Comparison of ENCODE assay signal across 8 cellular contexts in genomic region chr16:14974656-14975417, GRCh38. TPM values are rescaled to one million over a fixed set of nuclear protein-coding genes. Genes with fewer than 3 reads are reported as not detected.
DNase-seq lines count a peak whose midpoint lies in the region; ATAC-seq and TF ChIP-seq lines count a peak whose summit lies in the region.
"Not testable (repeated sequence)": the region's sequence is repeated elsewhere in the genome, so short reads cannot be mapped to it uniquely, and the experiment has no call there.

Gene PDXDC1, plus strand, starts transcription at chr16:14975026. Its CDS starts 174 bp downstream, at chr16:14975200.

- H2AFZ ChIP-seq in KMS-11 (ENCODE audit: low read depth): peak within 1 kb of the TSS; percentile 94

- not testable (repeated sequence) for H4K20me1 ChIP-seq in KMS-11 (ENCODE audit: insufficient read depth)

- peak within 1 kb of the TSS; percentile 90 for H3K4me3 Mint-ChIP-seq in activated T-cell treated with anti-CD3 and anti-CD28 coated beads, Interleukin-2, amount 50 U/mL, for 4 hours

- not testable (repeated sequence) for H3K9me3 ChIP-seq in Panc1 (ENCODE audit: control insufficient read depth, insufficient read depth, low read depth, low read length); muscle layer of colon (ENCODE audit: low read length)

- peaks cover 13% of the 10 kb centered on the region for H3K4me1 ChIP-seq in KMS-11 (ENCODE audit: low read depth, poor library complexity, severe bottlenecking)
- H3K4me1 ChIP-seq in Panc1 (ENCODE audit: control insufficient read depth, insufficient read depth, low read length); muscle layer of colon (ENCODE audit: insufficient read depth, low read length): not testable (repeated sequence)

- not testable (repeated sequence) for H3K9me3 Mint-ChIP-seq in activated T-cell treated with anti-CD3 and anti-CD28 coated beads, Interleukin-2, amount 50 U/mL, for 4 hours

- H3K27ac ChIP-seq in KMS-11 (peak within 1 kb of the TSS; percentile 39; the same call in 1 of the 2 replicates), Panc1 (ENCODE audit: low read length) (peak within 1 kb of the TSS; percentile 89), muscle layer of colon (ENCODE audit: low read depth, low read length) (peak within 1 kb of the TSS; percentile 90)

- not testable (repeated sequence) for H3K27me3 ChIP-seq in KMS-11 (ENCODE audit: insufficient read depth, low read depth); Panc1 (ENCODE audit: control insufficient read depth, insufficient read depth, low read length); muscle layer of colon (ENCODE audit: control insufficient read depth in 1 of 2, insufficient read depth in 2 of 2, low read length in 2 of 2)

- not testable (repeated sequence) for H3K4me3 ChIP-seq in KMS-11 (IDR thresholded peaks at IDR 0.05; ENCODE audit: insufficient read depth, low read depth, low read length)
- H3K4me3 ChIP-seq in Panc1 (ENCODE audit: low read depth in 2 of 2, low read length in 2 of 2) (peak within 1 kb of the TSS; percentile 72 to 83), muscle layer of colon (ENCODE audit: low read depth in 1 of 2, low read length in 2 of 2) (peak within 1 kb of the TSS; percentile 57 to 98)

- BruUV-seq in Panc1 (replicated peaks; lab: Mats Ljungman, UMichigan): not testable (repeated sequence)

- H3K36me3 ChIP-seq in KMS-11 (ENCODE audit: insufficient read depth); Panc1 (ENCODE audit: control insufficient read depth, insufficient read depth, low read length); muscle layer of colon (ENCODE audit: insufficient read depth, low read length): not testable (repeated sequence)

- POLR2A ChIA-PET in Panc1 (lab: Charles Lee): not testable (repeated sequence)

- DNase-seq in DMS53 treated with DMSO at 0.1 percent for 48 hours (lab: John Stamatoyannopoulos, UW; ENCODE audit: unreplicated experiment) (peak; percentile 91), Panc1 (ENCODE audit: low read depth, low spot score) (peak; percentile 53)
- peak; percentile 99 for DNase-seq in activated T-cell treated with anti-CD3 and anti-CD28 coated beads, Interleukin-2, amount 50 U/mL, for 4 hours
- DNase-seq in stimulated activated CD8-positive, alpha-beta memory T cell treated with anti-CD3 and anti-CD28 coated beads, Interleukin-7, amount 100 ng/mL, for 1 hour (ENCODE audit: low read depth in 2 of 2): peak; percentile 93 to 98

- H3K27me3 Mint-ChIP-seq in activated T-cell treated with anti-CD3 and anti-CD28 coated beads, Interleukin-2, amount 50 U/mL, for 4 hours (ENCODE audit: low read depth): not testable (repeated sequence)

- peaks cover 17% of the 10 kb centered on the region for H3K4me1 Mint-ChIP-seq in activated T-cell treated with anti-CD3 and anti-CD28 coated beads, Interleukin-2, amount 50 U/mL, for 4 hours (ENCODE audit: low read depth)

- ATAC-seq in GM21737 (IDR thresholded peaks at IDR 0.05; ENCODE audit: unreplicated experiment): peak; percentile 90
- ATAC-seq in Panc1: peak; percentile 99
- ATAC-seq in activated T-cell treated with anti-CD3 and anti-CD28 coated beads, Interleukin-2, amount 50 U/mL, for 4 hours: peak; percentile 97 to 98
- peak; percentile 97 for ATAC-seq in esophagus mucosa

- H3K9ac ChIP-seq in KMS-11 (peak within 1 kb of the TSS; percentile 73), muscle layer of colon (ENCODE audit: low read length) (peak within 1 kb of the TSS; percentile 71)

- intact Hi-C loops in Panc1 (cut with micrococcal nuclease; ENCODE audit: unreplicated experiment): not testable (repeated sequence)

- not testable (repeated sequence) for H3K36me3 Mint-ChIP-seq in activated T-cell treated with anti-CD3 and anti-CD28 coated beads, Interleukin-2, amount 50 U/mL, for 4 hours (ENCODE audit: insufficient read depth)

- H3K4me2 ChIP-seq in KMS-11: peak within 1 kb of the TSS; percentile 72

- not testable (repeated sequence) for TF ChIP-seq CTCF in KMS-11 (conservative IDR thresholded peaks at IDR 0.05; ENCODE audit: low read depth, low read length); Panc1 (IDR thresholded peaks at IDR 0.05)

- H3K79me2 ChIP-seq in KMS-11 (ENCODE audit: insufficient read depth, low read depth): peaks cover 38% of the 10 kb centered on the region; the same call in 1 of the 2 replicates

- in situ Hi-C loops in Panc1 (cut with HindIII; ENCODE audit: low pct_unique_long_range_greater_than_20kb, low sequenced_read_pairs): not testable (repeated sequence)

- CTCF ChIA-PET in Panc1 (lab: Charles Lee): not testable (repeated sequence)

RNA-seq across cellular contexts. Expression of gene PDXDC1, which starts in this region (rescaled TPM):
- total RNA-seq in Panc1 (2021; ENCODE audit: unreplicated experiment) (103 TPM), esophagus mucosa (54.5 TPM)
- polyA plus RNA-seq in Panc1 (2012; ENCODE audit: insufficient read length): 73.7 TPM
- total RNA-seq in activated T-cell treated with anti-CD3 and anti-CD28 coated beads, Interleukin-2, amount 50 U/mL, for 4 hours: 10 to 100 TPM; 53.5 to 62.6 (median 62.2) TPM

Comparison
In these comparisons a context has a peak if more than half of its experiments do, and no peak if none do; other contexts are left out.
1. H3K27ac ChIP-seq: peak in every context shown above with its lines; median percentile 90 in muscle layer of colon; 89 in Panc1; 39 in KMS-11.